1 cellular context compared by ENCODE assay signal in genomic region chr11:119376197-119376847, GRCh38.
TF ChIP-seq lines count a peak whose summit lies in the region.

No MANE protein-coding gene starts in this region.

TF ChIP-seq in HepG2, 621 proteins besides CTCF, POLR2A, EP300 and RAD21 (continued from another document and continues in another):
- TF ChIP-seq, protein P1, sequence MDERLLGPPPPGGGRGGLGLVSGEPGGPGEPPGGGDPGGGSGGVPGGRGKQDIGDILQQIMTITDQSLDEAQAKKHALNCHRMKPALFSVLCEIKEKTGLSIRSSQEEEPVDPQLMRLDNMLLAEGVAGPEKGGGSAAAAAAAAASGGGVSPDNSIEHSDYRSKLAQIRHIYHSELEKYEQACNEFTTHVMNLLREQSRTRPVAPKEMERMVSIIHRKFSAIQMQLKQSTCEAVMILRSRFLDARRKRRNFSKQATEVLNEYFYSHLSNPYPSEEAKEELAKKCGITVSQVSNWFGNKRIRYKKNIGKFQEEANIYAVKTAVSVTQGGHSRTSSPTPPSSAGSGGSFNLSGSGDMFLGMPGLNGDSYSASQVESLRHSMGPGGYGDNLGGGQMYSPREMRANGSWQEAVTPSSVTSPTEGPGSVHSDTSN (CRISPR knock-in tag; IDR thresholded peaks at IDR 0.05) = no peak
- peak; percentile 51 for TF ChIP-seq JARID2 (CRISPR knock-in tag; IDR thresholded peaks at IDR 0.05; ENCODE audit: insufficient replicate concordance)
- peak; percentile 34 for TF ChIP-seq ZEB1 (IDR thresholded peaks at IDR 0.05; ENCODE audit: insufficient replicate concordance, low read depth)
- no peak for TF ChIP-seq ZNF746 (CRISPR knock-in tag; IDR thresholded peaks at IDR 0.05)
- no peak for TF ChIP-seq ZBTB49 (CRISPR knock-in tag; IDR thresholded peaks at IDR 0.05; ENCODE audit: borderline replicate concordance)
- TF ChIP-seq ZNF562 (CRISPR knock-in tag; IDR thresholded peaks at IDR 0.05; ENCODE audit: borderline replicate concordance) = no peak
- no peak; the same call in 1 of the 2 replicates for TF ChIP-seq PHF21A (CRISPR knock-in tag; IDR thresholded peaks at IDR 0.05)
- TF ChIP-seq ZNF329 (CRISPR knock-in tag; IDR thresholded peaks at IDR 0.05; ENCODE audit: low read depth) = no peak
- TF ChIP-seq ZNF253 (CRISPR knock-in tag; IDR thresholded peaks at IDR 0.05; ENCODE audit: borderline replicate concordance) = no peak
- TF ChIP-seq, protein P2, sequence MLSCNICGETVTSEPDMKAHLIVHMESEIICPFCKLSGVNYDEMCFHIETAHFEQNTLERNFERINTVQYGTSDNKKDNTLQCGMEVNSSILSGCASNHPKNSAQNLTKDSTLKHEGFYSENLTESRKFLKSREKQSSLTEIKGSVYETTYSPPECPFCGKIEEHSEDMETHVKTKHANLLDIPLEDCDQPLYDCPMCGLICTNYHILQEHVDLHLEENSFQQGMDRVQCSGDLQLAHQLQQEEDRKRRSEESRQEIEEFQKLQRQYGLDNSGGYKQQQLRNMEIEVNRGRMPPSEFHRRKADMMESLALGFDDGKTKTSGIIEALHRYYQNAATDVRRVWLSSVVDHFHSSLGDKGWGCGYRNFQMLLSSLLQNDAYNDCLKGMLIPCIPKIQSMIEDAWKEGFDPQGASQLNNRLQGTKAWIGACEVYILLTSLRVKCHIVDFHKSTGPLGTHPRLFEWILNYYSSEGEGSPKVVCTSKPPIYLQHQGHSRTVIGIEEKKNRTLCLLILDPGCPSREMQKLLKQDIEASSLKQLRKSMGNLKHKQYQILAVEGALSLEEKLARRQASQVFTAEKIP (CRISPR knock-in tag; IDR thresholded peaks at IDR 0.05; ENCODE audit: borderline replicate concordance) = no peak
- peak; percentile 64; the same call in 1 of the 2 replicates for TF ChIP-seq ERF (CRISPR knock-in tag; IDR thresholded peaks at IDR 0.05)
- no peak for TF ChIP-seq ZNF841 (CRISPR knock-in tag; IDR thresholded peaks at IDR 0.05; ENCODE audit: borderline replicate concordance)
- TF ChIP-seq, protein P3, sequence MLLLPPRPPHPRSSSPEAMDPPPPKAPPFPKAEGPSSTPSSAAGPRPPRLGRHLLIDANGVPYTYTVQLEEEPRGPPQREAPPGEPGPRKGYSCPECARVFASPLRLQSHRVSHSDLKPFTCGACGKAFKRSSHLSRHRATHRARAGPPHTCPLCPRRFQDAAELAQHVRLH (CRISPR knock-in tag; IDR thresholded peaks at IDR 0.05; ENCODE audit: borderline replicate concordance, low read depth) = no peak
- peak; percentile 35; the same call in 1 of the 2 replicates for TF ChIP-seq SP5 (CRISPR knock-in tag; IDR thresholded peaks at IDR 0.05; ENCODE audit: borderline replicate concordance, low read depth)
- peak; percentile 64 for TF ChIP-seq NCOA2 (CRISPR knock-in tag; IDR thresholded peaks at IDR 0.05)
- TF ChIP-seq SIN3B (IDR thresholded peaks at IDR 0.05; ENCODE audit: low read length) = no peak
- no peak for TF ChIP-seq ZNF761 (CRISPR knock-in tag; conservative IDR thresholded peaks at IDR 0.05)
- TF ChIP-seq ZNF605 (CRISPR knock-in tag; IDR thresholded peaks at IDR 0.05) = no peak
- no peak for TF ChIP-seq SP2 (CRISPR knock-in tag; IDR thresholded peaks at IDR 0.05)
- peak; percentile 57 for TF ChIP-seq ZNF574 (CRISPR knock-in tag; IDR thresholded peaks at IDR 0.05)
- TF ChIP-seq, protein P4, sequence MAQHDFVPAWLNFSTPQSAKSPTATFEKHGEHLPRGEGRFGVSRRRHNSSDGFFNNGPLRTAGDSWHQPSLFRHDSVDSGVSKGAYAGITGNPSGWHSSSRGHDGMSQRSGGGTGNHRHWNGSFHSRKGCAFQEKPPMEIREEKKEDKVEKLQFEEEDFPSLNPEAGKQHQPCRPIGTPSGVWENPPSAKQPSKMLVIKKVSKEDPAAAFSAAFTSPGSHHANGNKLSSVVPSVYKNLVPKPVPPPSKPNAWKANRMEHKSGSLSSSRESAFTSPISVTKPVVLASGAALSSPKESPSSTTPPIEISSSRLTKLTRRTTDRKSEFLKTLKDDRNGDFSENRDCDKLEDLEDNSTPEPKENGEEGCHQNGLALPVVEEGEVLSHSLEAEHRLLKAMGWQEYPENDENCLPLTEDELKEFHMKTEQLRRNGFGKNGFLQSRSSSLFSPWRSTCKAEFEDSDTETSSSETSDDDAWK (CRISPR knock-in tag; IDR thresholded peaks at IDR 0.05) = no peak
- no peak for TF ChIP-seq FOXM1 (CRISPR knock-in tag; IDR thresholded peaks at IDR 0.05)
- no peak for TF ChIP-seq ZNF563 (CRISPR knock-in tag; IDR thresholded peaks at IDR 0.05)
- no peak for TF ChIP-seq ZNF724P (CRISPR knock-in tag; IDR thresholded peaks at IDR 0.05; ENCODE audit: borderline replicate concordance)
- TF ChIP-seq DNMT3B (CRISPR knock-in tag; conservative IDR thresholded peaks at IDR 0.05) = no peak
- TF ChIP-seq ATF3 (CRISPR knock-in tag; IDR thresholded peaks at IDR 0.05) = 0 out of 2 replicates have a peak, but pooled peaks have one; percentile 26
- TF ChIP-seq, protein P5, sequence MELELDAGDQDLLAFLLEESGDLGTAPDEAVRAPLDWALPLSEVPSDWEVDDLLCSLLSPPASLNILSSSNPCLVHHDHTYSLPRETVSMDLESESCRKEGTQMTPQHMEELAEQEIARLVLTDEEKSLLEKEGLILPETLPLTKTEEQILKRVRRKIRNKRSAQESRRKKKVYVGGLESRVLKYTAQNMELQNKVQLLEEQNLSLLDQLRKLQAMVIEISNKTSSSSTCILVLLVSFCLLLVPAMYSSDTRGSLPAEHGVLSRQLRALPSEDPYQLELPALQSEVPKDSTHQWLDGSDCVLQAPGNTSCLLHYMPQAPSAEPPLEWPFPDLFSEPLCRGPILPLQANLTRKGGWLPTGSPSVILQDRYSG (CRISPR knock-in tag; IDR thresholded peaks at IDR 0.05) = no peak
- no peak for TF ChIP-seq ZNF20 (CRISPR knock-in tag; IDR thresholded peaks at IDR 0.05)
- no peak for TF ChIP-seq CAMTA2 (CRISPR knock-in tag; IDR thresholded peaks at IDR 0.05; ENCODE audit: borderline replicate concordance)
- no peak for TF ChIP-seq MBNL3 (CRISPR knock-in tag; conservative IDR thresholded peaks at IDR 0.05)
- no peak for TF ChIP-seq TOPORS (CRISPR knock-in tag; IDR thresholded peaks at IDR 0.05)
- TF ChIP-seq, protein P6, sequence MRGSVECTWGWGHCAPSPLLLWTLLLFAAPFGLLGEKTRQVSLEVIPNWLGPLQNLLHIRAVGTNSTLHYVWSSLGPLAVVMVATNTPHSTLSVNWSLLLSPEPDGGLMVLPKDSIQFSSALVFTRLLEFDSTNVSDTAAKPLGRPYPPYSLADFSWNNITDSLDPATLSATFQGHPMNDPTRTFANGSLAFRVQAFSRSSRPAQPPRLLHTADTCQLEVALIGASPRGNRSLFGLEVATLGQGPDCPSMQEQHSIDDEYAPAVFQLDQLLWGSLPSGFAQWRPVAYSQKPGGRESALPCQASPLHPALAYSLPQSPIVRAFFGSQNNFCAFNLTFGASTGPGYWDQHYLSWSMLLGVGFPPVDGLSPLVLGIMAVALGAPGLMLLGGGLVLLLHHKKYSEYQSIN (CRISPR knock-in tag; IDR thresholded peaks at IDR 0.05; ENCODE audit: borderline replicate concordance) = no peak
- TF ChIP-seq NBN (conservative IDR thresholded peaks at IDR 0.05) = no peak
- no peak for TF ChIP-seq PAF1 (CRISPR knock-in tag; IDR thresholded peaks at IDR 0.05)
- TF ChIP-seq MYC (CRISPR knock-in tag; IDR thresholded peaks at IDR 0.05; ENCODE audit: borderline replicate concordance) = peak; percentile 55; the same call in 1 of the 2 replicates
- no peak for TF ChIP-seq ZNF468 (CRISPR knock-in tag; IDR thresholded peaks at IDR 0.05)
- TF ChIP-seq ZMAT3 (CRISPR knock-in tag; conservative IDR thresholded peaks at IDR 0.05) = no peak
- peak; percentile 99 for TF ChIP-seq HNRNPL (IDR thresholded peaks at IDR 0.05; ENCODE audit: low read depth, low read length)
- TF ChIP-seq, protein P7, sequence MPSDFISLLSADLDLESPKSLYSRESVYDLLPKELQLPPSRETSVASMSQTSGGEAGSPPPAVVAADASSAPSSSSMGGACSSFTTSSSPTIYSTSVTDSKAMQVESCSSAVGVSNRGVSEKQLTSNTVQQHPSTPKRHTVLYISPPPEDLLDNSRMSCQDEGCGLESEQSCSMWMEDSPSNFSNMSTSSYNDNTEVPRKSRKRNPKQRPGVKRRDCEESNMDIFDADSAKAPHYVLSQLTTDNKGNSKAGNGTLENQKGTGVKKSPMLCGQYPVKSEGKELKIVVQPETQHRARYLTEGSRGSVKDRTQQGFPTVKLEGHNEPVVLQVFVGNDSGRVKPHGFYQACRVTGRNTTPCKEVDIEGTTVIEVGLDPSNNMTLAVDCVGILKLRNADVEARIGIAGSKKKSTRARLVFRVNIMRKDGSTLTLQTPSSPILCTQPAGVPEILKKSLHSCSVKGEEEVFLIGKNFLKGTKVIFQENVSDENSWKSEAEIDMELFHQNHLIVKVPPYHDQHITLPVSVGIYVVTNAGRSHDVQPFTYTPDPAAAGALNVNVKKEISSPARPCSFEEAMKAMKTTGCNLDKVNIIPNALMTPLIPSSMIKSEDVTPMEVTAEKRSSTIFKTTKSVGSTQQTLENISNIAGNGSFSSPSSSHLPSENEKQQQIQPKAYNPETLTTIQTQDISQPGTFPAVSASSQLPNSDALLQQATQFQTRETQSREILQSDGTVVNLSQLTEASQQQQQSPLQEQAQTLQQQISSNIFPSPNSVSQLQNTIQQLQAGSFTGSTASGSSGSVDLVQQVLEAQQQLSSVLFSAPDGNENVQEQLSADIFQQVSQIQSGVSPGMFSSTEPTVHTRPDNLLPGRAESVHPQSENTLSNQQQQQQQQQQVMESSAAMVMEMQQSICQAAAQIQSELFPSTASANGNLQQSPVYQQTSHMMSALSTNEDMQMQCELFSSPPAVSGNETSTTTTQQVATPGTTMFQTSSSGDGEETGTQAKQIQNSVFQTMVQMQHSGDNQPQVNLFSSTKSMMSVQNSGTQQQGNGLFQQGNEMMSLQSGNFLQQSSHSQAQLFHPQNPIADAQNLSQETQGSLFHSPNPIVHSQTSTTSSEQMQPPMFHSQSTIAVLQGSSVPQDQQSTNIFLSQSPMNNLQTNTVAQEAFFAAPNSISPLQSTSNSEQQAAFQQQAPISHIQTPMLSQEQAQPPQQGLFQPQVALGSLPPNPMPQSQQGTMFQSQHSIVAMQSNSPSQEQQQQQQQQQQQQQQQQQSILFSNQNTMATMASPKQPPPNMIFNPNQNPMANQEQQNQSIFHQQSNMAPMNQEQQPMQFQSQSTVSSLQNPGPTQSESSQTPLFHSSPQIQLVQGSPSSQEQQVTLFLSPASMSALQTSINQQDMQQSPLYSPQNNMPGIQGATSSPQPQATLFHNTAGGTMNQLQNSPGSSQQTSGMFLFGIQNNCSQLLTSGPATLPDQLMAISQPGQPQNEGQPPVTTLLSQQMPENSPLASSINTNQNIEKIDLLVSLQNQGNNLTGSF (CRISPR knock-in tag; IDR thresholded peaks at IDR 0.05) = no peak
- TF ChIP-seq REXO4 (CRISPR knock-in tag; IDR thresholded peaks at IDR 0.05; ENCODE audit: borderline replicate concordance) = no peak
- TF ChIP-seq RBAK (CRISPR knock-in tag; IDR thresholded peaks at IDR 0.05) = no peak
- TF ChIP-seq ZNF30 (CRISPR knock-in tag; IDR thresholded peaks at IDR 0.05) = no peak
- TF ChIP-seq ZNF335 (CRISPR knock-in tag; IDR thresholded peaks at IDR 0.05) = 0 out of 2 replicates have a peak, but pooled peaks have one; percentile 31
- no peak for TF ChIP-seq GTF2F1 (IDR thresholded peaks at IDR 0.05; ENCODE audit: low read length)
- no peak for TF ChIP-seq STAT6 (CRISPR knock-in tag; IDR thresholded peaks at IDR 0.05; ENCODE audit: borderline replicate concordance)
